8 cellular contexts compared by ENCODE assay signal in genomic region chr5:43007911-43008368, GRCh38. TPM values are rescaled to one million over a fixed set of nuclear protein-coding genes. Genes with fewer than 3 reads are reported as not detected.
DNase-seq lines count a peak whose midpoint lies in the region; TF ChIP-seq lines count a peak whose summit lies in the region.

No MANE protein-coding gene starts in this region.

- in situ Hi-C loops in SK-MEL-5 (cut with HindIII; ENCODE audit: low pct_unique_long_range_greater_than_20kb, low sequenced_read_pairs) = no loop called here

- peak overlapping the region; percentile 87 for H3K27ac Mint-ChIP-seq in HFFc6
- H3K27ac Mint-ChIP-seq in activated naive CD4-positive, alpha-beta T cell treated with anti-CD3 and anti-CD28 coated beads for 36 hours = peak overlapping the region; percentile 97

- DNase-seq in GM12864 (ENCODE audit: low read depth) = peak; percentile 71
- DNase-seq in HFFc6 = peak; percentile 68
- peak; percentile 92 for DNase-seq in NAMALWA (ENCODE audit: low spot score)
- DNase-seq in SK-MEL-5 (ENCODE audit: low read depth, low spot score) = peak; percentile 91
- DNase-seq in activated naive CD4-positive, alpha-beta T cell treated with anti-CD3 and anti-CD28 coated beads for 36 hours = peak; percentile 88
- DNase-seq in cardiac septum (ENCODE audit: low spot score) = peak; percentile 85
- DNase-seq in pulmonary artery endothelial cell (ENCODE audit: low read depth, low spot score) = peak; percentile 43
- DNase-seq in HPDE6-E6E7 (ENCODE audit: extremely low spot score) = no peak

- peak overlapping the region; percentile 55 for H3K4me3 ChIP-seq in GM12864 (ENCODE audit: low read depth, low read length)

- peaks cover 8% of the 10 kb centered on the region for H3K27me3 Mint-ChIP-seq in HFFc6 (ENCODE audit: insufficient read depth)
- no peaks in the 10 kb centered on the region for H3K27me3 Mint-ChIP-seq in activated naive CD4-positive, alpha-beta T cell treated with anti-CD3 and anti-CD28 coated beads for 36 hours (ENCODE audit: low read depth)

- intact Hi-C loops in activated naive CD4-positive, alpha-beta T cell treated with anti-CD3 and anti-CD28 coated beads for 36 hours (cut with micrococcal nuclease) = loop anchor here (1.0 to 5.0 kb wide), 9 partner anchors 9 to 1106 kb away; partner anchors contain the start of genes ANXA2R, HMGCS1, NNT and RIMOC1
- intact Hi-C loops in cardiac septum (cut with DNase I) = loop anchor here (1.0 to 5.0 kb wide), 4 partner anchors 9 to 56 kb away; partner anchors contain the start of gene ANXA2R

- CTCF ChIA-PET in activated naive CD4-positive, alpha-beta T cell treated with anti-CD3 and anti-CD28 coated beads for 36 hours (lab: Charles Lee) = interaction anchor here (1.0 to 5.8 kb wide), 8 partner anchors 11 to 99 kb away, joined by 3 to 82 read pairs (median 12); no protein-coding TSS in a partner anchor

- H3K9me3 Mint-ChIP-seq in HFFc6 = no peaks in the 10 kb centered on the region; the same call in 1 of the 2 replicates
- no peaks in the 10 kb centered on the region for H3K9me3 Mint-ChIP-seq in activated naive CD4-positive, alpha-beta T cell treated with anti-CD3 and anti-CD28 coated beads for 36 hours

- peaks cover 54% of the 10 kb centered on the region for H3K4me1 Mint-ChIP-seq in HFFc6 (ENCODE audit: low read depth)
- H3K4me1 Mint-ChIP-seq in activated naive CD4-positive, alpha-beta T cell treated with anti-CD3 and anti-CD28 coated beads for 36 hours (ENCODE audit: low read depth) = peaks cover 24% of the 10 kb centered on the region

- peaks cover 10% of the 10 kb centered on the region for H3K36me3 Mint-ChIP-seq in HFFc6 (ENCODE audit: low read depth)
- no peaks in the 10 kb centered on the region for H3K36me3 Mint-ChIP-seq in activated naive CD4-positive, alpha-beta T cell treated with anti-CD3 and anti-CD28 coated beads for 36 hours (ENCODE audit: low read depth)

- TF ChIP-seq CTCF in GM12864 (IDR thresholded peaks at IDR 0.05; ENCODE audit: low read depth, low read length, missing control alignments) = no peak
- TF ChIP-seq CTCF in HFFc6 (IDR thresholded peaks at IDR 0.05) = peak; percentile 47

- peak overlapping the region; percentile 89 for H3K4me3 Mint-ChIP-seq in HFFc6
- H3K4me3 Mint-ChIP-seq in activated naive CD4-positive, alpha-beta T cell treated with anti-CD3 and anti-CD28 coated beads for 36 hours = peak overlapping the region; percentile 79

RNA-seq across cellular contexts. Expression of gene ANXA2R, which starts 32.2 kb away (rescaled TPM):
- total RNA-seq in HFFc6 (2021; fragmentation: NEBNext Ultra II Directional; extraction: Animal tissue kit (Norgen Biotek cat#: 25700)) = 1 to 10 TPM in 3 of 6 experiments, under 1 TPM in 3; 0.85 to 1.5 (median 1.1) TPM
- 0.40 and 0.45 TPM in 2 replicates for total RNA-seq in SK-MEL-5 (2014; rRNA removed; shearing (Covaris generic))
- polyA plus RNA-seq in SK-MEL-5 (2015; cell fraction: cytosol; rRNA removed) = 0.35 and 0.94 TPM in 2 replicates
- polyA plus RNA-seq in SK-MEL-5 (2015; cell fraction: nucleus; rRNA removed) = 2.9 TPM in 2 replicates
- total RNA-seq in activated naive CD4-positive, alpha-beta T cell treated with anti-CD3 and anti-CD28 coated beads for 36 hours = 1 to 10 TPM; 6.0 to 6.5 TPM
- total RNA-seq in cardiac septum (1.2 TPM), pulmonary artery endothelial cell (1.2 and 1.4 TPM in 2 replicates)
